In genomic region chr6:41871677-41872076, GRCh38 we compare ENCODE assay signal across 17 cellular contexts.
"Had no signal": no experiment of that assay in that cellular context is flagged by ENCODE, and none has a peak within 500 bp of the region (broad histone marks: within the 10 kb centered on the region; RNA-seq: fewer than 3 reads in every experiment).

No MANE protein-coding gene starts in this region.

- H3K27me3 Mint-ChIP-seq: stimulated activated memory B cell treated with anti-CD40 and anti-IgM and Interleukin-4, amounts not matched to agents 10 μg/mL and 1 μg/mL and 100 μg/mL, for 72 hours; stimulated activated naive CD8-positive, alpha-beta T cell treated with anti-CD3 and anti-CD28 coated beads, Interleukin-15, Interleukin-2, amounts not matched to agents 100 ng/mL and 50 ng/mL, for 24 hours had no signal

- H3K4me3 Mint-ChIP-seq: naive thymus-derived CD8-positive, alpha-beta T cell; stimulated activated memory B cell treated with anti-CD40 and anti-IgM and Interleukin-4, amounts not matched to agents 10 μg/mL and 1 μg/mL and 100 μg/mL, for 72 hours; stimulated activated naive CD8-positive, alpha-beta T cell treated with anti-CD3 and anti-CD28 coated beads, Interleukin-15, Interleukin-2, amounts not matched to agents 100 ng/mL and 50 ng/mL, for 24 hours had no signal

- DNase-seq: esophagus squamous epithelium; foreskin fibroblast; glutamatergic neuron; islet precursor cell; mammary epithelial cell; naive thymus-derived CD8-positive, alpha-beta T cell; posterior cingulate gyrus; stimulated activated CD4-positive, alpha-beta T cell treated with anti-CD3 and anti-CD28 coated beads, Interleukin-15, amount 100 ng/mL, for 24 hours; stimulated activated CD4-positive, alpha-beta T cell treated with anti-CD3 and anti-CD28 coated beads, Interleukin-1b, Interleukin-23, amount 100 ng/mL, for 48 hours; stimulated activated CD4-positive, alpha-beta T cell treated with anti-CD3 and anti-CD28 coated beads, Interleukin-4, amount 100 ng/mL, for 24 hours; tibial artery; uterus had no signal

- H3K9me3 Mint-ChIP-seq: naive thymus-derived CD8-positive, alpha-beta T cell; stimulated activated memory B cell treated with anti-CD40 and anti-IgM and Interleukin-4, amounts not matched to agents 10 μg/mL and 1 μg/mL and 100 μg/mL, for 72 hours; stimulated activated naive CD8-positive, alpha-beta T cell treated with anti-CD3 and anti-CD28 coated beads, Interleukin-15, Interleukin-2, amounts not matched to agents 100 ng/mL and 50 ng/mL, for 24 hours had no signal

- ATAC-seq: gastroesophageal sphincter; left lobe of liver; naive thymus-derived CD8-positive, alpha-beta T cell; sciatic nerve; stimulated activated memory B cell treated with anti-CD40 and anti-IgM and Interleukin-4, amounts not matched to agents 10 μg/mL and 1 μg/mL and 100 μg/mL, for 72 hours had no signal

- H3K27ac Mint-ChIP-seq: naive thymus-derived CD8-positive, alpha-beta T cell; stimulated activated memory B cell treated with anti-CD40 and anti-IgM and Interleukin-4, amounts not matched to agents 10 μg/mL and 1 μg/mL and 100 μg/mL, for 72 hours; stimulated activated naive CD8-positive, alpha-beta T cell treated with anti-CD3 and anti-CD28 coated beads, Interleukin-15, Interleukin-2, amounts not matched to agents 100 ng/mL and 50 ng/mL, for 24 hours had no signal

- H3K36me3 Mint-ChIP-seq: naive thymus-derived CD8-positive, alpha-beta T cell; stimulated activated memory B cell treated with anti-CD40 and anti-IgM and Interleukin-4, amounts not matched to agents 10 μg/mL and 1 μg/mL and 100 μg/mL, for 72 hours had no signal
